In genomic region chr16:9226924-9227323, GRCh38 we compare ENCODE assay signal across 1 cellular context.
TF ChIP-seq lines count a peak whose summit lies in the region.

No MANE protein-coding gene starts in this region.

TF ChIP-seq in A549, 52 proteins besides CTCF, POLR2A, EP300 and RAD21 (continued from another document):
- no peak for TF ChIP-seq HMGXB4 (CRISPR knock-in tag; IDR thresholded peaks at IDR 0.05; ENCODE audit: borderline replicate concordance)
